ENCODE assay signal across 1 cellular context in the genomic region with DNA sequence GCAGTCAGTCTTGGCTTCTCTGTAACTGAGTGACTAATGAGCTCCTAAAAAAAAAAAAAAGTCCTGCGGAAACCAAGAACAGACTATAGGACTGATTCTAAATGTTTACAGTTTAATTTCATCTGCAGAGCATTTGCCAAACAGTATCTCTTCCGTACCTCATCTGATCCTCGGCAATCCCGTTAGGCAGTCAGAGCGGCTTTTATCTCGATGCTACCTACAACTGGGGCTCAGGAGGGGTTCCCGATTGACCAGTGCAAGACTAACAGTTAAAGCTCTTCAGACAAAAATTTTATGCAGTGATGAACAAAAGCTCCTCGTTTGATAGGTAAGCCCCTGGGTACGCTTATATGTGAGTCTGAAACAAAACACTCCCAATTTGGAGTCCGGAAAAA.
TF ChIP-seq lines count a peak whose summit lies in the region.

No MANE protein-coding gene starts in this region.

TF ChIP-seq in GM12878, 131 proteins besides CTCF, POLR2A, EP300 and RAD21 (continued from another document):
- TF ChIP-seq, protein P1, sequence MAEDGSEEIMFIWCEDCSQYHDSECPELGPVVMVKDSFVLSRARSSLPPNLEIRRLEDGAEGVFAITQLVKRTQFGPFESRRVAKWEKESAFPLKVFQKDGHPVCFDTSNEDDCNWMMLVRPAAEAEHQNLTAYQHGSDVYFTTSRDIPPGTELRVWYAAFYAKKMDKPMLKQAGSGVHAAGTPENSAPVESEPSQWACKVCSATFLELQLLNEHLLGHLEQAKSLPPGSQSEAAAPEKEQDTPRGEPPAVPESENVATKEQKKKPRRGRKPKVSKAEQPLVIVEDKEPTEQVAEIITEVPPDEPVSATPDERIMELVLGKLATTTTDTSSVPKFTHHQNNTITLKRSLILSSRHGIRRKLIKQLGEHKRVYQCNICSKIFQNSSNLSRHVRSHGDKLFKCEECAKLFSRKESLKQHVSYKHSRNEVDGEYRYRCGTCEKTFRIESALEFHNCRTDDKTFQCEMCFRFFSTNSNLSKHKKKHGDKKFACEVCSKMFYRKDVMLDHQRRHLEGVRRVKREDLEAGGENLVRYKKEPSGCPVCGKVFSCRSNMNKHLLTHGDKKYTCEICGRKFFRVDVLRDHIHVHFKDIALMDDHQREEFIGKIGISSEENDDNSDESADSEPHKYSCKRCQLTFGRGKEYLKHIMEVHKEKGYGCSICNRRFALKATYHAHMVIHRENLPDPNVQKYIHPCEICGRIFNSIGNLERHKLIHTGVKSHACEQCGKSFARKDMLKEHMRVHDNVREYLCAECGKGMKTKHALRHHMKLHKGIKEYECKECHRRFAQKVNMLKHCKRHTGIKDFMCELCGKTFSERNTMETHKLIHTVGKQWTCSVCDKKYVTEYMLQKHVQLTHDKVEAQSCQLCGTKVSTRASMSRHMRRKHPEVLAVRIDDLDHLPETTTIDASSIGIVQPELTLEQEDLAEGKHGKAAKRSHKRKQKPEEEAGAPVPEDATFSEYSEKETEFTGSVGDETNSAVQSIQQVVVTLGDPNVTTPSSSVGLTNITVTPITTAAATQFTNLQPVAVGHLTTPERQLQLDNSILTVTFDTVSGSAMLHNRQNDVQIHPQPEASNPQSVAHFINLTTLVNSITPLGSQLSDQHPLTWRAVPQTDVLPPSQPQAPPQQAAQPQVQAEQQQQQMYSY (CRISPR knock-in tag; IDR thresholded peaks at IDR 0.05), result no peak
- TF ChIP-seq, protein P2, sequence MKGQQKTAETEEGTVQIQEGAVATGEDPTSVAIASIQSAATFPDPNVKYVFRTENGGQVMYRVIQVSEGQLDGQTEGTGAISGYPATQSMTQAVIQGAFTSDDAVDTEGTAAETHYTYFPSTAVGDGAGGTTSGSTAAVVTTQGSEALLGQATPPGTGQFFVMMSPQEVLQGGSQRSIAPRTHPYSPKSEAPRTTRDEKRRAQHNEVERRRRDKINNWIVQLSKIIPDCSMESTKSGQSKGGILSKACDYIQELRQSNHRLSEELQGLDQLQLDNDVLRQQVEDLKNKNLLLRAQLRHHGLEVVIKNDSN (IDR thresholded peaks at IDR 0.05; ENCODE audit: borderline replicate concordance, extremely low read length, insufficient read depth, low read depth, low read length), result no peak
- TF ChIP-seq SIX5 (IDR thresholded peaks at IDR 0.05; ENCODE audit: low read depth, low read length, severe bottlenecking) (no peak), MEF2B (IDR thresholded peaks at IDR 0.05; ENCODE audit: partially characterized antibody, poor library complexity, severe bottlenecking) (no peak), TCF7 (IDR thresholded peaks at IDR 0.05; ENCODE audit: borderline replicate concordance) (no peak), BCL3 (IDR thresholded peaks at IDR 0.05; ENCODE audit: borderline replicate concordance, insufficient read depth, low read depth, low read length, poor library complexity, severe bottlenecking) (no peak), PAX5 (IDR thresholded peaks at IDR 0.05; ENCODE audit: borderline replicate concordance, low read depth, low read length) (no peak), ZNF207 (IDR thresholded peaks at IDR 0.05; ENCODE audit: borderline replicate concordance) (no peak), IKZF2 (IDR thresholded peaks at IDR 0.05) (no peak)
- TF ChIP-seq, protein P3, sequence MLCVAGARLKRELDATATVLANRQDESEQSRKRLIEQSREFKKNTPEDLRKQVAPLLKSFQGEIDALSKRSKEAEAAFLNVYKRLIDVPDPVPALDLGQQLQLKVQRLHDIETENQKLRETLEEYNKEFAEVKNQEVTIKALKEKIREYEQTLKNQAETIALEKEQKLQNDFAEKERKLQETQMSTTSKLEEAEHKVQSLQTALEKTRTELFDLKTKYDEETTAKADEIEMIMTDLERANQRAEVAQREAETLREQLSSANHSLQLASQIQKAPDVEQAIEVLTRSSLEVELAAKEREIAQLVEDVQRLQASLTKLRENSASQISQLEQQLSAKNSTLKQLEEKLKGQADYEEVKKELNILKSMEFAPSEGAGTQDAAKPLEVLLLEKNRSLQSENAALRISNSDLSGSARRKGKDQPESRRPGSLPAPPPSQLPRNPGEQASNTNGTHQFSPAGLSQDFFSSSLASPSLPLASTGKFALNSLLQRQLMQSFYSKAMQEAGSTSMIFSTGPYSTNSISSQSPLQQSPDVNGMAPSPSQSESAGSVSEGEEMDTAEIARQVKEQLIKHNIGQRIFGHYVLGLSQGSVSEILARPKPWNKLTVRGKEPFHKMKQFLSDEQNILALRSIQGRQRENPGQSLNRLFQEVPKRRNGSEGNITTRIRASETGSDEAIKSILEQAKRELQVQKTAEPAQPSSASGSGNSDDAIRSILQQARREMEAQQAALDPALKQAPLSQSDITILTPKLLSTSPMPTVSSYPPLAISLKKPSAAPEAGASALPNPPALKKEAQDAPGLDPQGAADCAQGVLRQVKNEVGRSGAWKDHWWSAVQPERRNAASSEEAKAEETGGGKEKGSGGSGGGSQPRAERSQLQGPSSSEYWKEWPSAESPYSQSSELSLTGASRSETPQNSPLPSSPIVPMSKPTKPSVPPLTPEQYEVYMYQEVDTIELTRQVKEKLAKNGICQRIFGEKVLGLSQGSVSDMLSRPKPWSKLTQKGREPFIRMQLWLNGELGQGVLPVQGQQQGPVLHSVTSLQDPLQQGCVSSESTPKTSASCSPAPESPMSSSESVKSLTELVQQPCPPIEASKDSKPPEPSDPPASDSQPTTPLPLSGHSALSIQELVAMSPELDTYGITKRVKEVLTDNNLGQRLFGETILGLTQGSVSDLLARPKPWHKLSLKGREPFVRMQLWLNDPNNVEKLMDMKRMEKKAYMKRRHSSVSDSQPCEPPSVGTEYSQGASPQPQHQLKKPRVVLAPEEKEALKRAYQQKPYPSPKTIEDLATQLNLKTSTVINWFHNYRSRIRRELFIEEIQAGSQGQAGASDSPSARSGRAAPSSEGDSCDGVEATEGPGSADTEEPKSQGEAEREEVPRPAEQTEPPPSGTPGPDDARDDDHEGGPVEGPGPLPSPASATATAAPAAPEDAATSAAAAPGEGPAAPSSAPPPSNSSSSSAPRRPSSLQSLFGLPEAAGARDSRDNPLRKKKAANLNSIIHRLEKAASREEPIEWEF (IDR thresholded peaks at IDR 0.05; ENCODE audit: insufficient replicate concordance, low read depth, low read length), result no peak
